In the genomic region with DNA sequence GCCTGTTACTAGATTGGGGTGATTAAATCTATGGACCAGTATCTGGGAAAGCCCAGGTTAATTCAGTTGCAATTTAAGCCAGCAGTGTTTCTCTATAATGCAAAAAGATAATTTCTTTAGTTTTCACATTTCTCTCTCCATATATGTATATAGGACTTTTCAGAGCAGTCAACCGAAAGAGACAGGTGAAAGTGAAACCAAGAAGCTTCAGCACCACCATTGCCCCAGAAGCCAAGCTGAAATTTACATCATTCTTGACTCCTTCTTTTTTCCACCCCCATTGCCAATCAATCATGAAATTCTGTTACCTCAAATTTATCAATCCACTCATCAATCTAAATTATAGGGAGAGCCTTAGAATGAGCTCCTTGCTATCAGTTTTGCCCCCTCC, we compare ENCODE assay signal across 7 cellular contexts. TPM values are rescaled to one million over a fixed set of nuclear protein-coding genes. Genes with fewer than 3 reads are reported as not detected.
A peak's percentile ranks its signal among the peaks of the same experiment; 100 is the strongest.
DNase-seq lines count a peak whose midpoint lies in the region; ATAC-seq and TF ChIP-seq lines count a peak whose summit lies in the region.

No MANE protein-coding gene starts in this region.

- H3K27me3 ChIP-seq in PC-9 (ENCODE audit: insufficient read depth, low read depth) (peaks cover 14% of the 10 kb centered on the region), hepatocyte (peaks cover 25% of the 10 kb centered on the region), transverse colon (peaks cover 42% of the 10 kb centered on the region)

- H3K36me3 ChIP-seq in PC-9 (ENCODE audit: low read depth), result no peaks in the 10 kb centered on the region
- H3K36me3 ChIP-seq in hepatocyte (replicated peaks; ENCODE audit: insufficient read depth, low read depth), result no peaks in the 10 kb centered on the region
- H3K36me3 ChIP-seq in transverse colon, result no peaks in the 10 kb centered on the region

- DNase-seq in PC-9 (no peak), hepatocyte (ENCODE audit: low spot score) (no peak), transverse colon (no peak), occipital lobe (lab: John Stamatoyannopoulos, UW) (no peak)
- DNase-seq in stimulated activated CD4-positive, alpha-beta T cell treated with anti-CD3 and anti-CD28 coated beads, Interleukin-4, amount 100 ng/mL, for 1 hour, result no peak

- CTCF ChIA-PET in PC-9 (lab: Charles Lee), result no interaction called here

- H4K20me1 ChIP-seq in PC-9 (ENCODE audit: insufficient read depth), result no peaks in the 10 kb centered on the region
- no peaks in the 10 kb centered on the region for H4K20me1 ChIP-seq in hepatocyte (ENCODE audit: insufficient read depth, poor library complexity, severe bottlenecking)

- H3K9me3 ChIP-seq in PC-9 (ENCODE audit: insufficient read depth, low read depth), result no peaks in the 10 kb centered on the region
- H3K9me3 ChIP-seq in hepatocyte (ENCODE audit: low read depth), result no peaks in the 10 kb centered on the region
- H3K9me3 ChIP-seq in transverse colon, result no peaks in the 10 kb centered on the region

- H3K4me3 ChIP-seq in PC-9 (peak overlapping the region; percentile 52; the same call in 1 of the 2 replicates), hepatocyte (no peak overlapping the region), transverse colon (peak overlapping the region in 3 of 4 donors; percentile 33 to 59 (median 41))

- no peak for TF ChIP-seq EP300 in transverse colon (IDR thresholded peaks at IDR 0.05; ENCODE audit: low read depth)

- POLR2A ChIA-PET in PC-9 (lab: Charles Lee; ENCODE audit: unreplicated experiment), result no interaction called here

- no TSS peak for BruUV-seq in PC-9 (replicated peaks; lab: Mats Ljungman, UMichigan)

- no peaks in the 10 kb centered on the region for H3K9me2 ChIP-seq in PC-9 (ENCODE audit: insufficient read depth)
- H3K9me2 ChIP-seq in hepatocyte (replicated peaks; ENCODE audit: insufficient read depth), result no peaks in the 10 kb centered on the region

- H3K79me2 ChIP-seq in PC-9 (ENCODE audit: low read depth) (no peaks in the 10 kb centered on the region), hepatocyte (no peaks in the 10 kb centered on the region)

- no peak overlapping the region for H3K27ac ChIP-seq in PC-9
- no peak overlapping the region for H3K27ac ChIP-seq in hepatocyte
- H3K27ac ChIP-seq in transverse colon, result no peak overlapping the region

- TF ChIP-seq POLR2A in transverse colon (IDR thresholded peaks at IDR 0.05), result no peak

- 0 out of 2 replicates have a peak overlapping the region, but pooled peaks have one; percentile 73 for H2AFZ ChIP-seq in PC-9
- H2AFZ ChIP-seq in hepatocyte, result no peak overlapping the region

- WGBS in hepatocyte (ENCODE audit: low lambda C conversion rate, missing lambda C conversion rate), result 48% methylated on average over 1 of the region's 1 CpG
- 10 to 15% methylated on average over 1 of the region's 1 CpG for WGBS in transverse colon (ENCODE audit: low coverage in 1 of 2), 2 donors

- H3K4me2 ChIP-seq in PC-9 (peak overlapping the region; percentile 85), hepatocyte (peak overlapping the region; percentile 98)

- in situ Hi-C loops in transverse colon (cut with MboI; ENCODE audit: low pct_ligation_motif_present in 1 of 4, low pct_unique_long_range_greater_than_20kb in 1 of 4, low sequenced_read_pairs in 3 of 4), result no loop called here

- intact Hi-C loops in PC-9 (cut with micrococcal nuclease; ENCODE audit: unreplicated experiment) (no loop called here), transverse colon (cut with DNase I; ENCODE audit: low total_unique reads) (no loop called here)

- ATAC-seq in GM18868 (IDR thresholded peaks at IDR 0.05; ENCODE audit: unreplicated experiment), result peak; percentile 67
- ATAC-seq in HG02610 (IDR thresholded peaks at IDR 0.05; ENCODE audit: unreplicated experiment), result peak; percentile 58

- TF ChIP-seq CTCF in PC-9 (conservative IDR thresholded peaks at IDR 0.05), result no peak
- no peak for TF ChIP-seq CTCF in hepatocyte (IDR thresholded peaks at IDR 0.05; ENCODE audit: poor library complexity)
- no peak for TF ChIP-seq CTCF in transverse colon (IDR thresholded peaks at IDR 0.05)

- H3K4me1 ChIP-seq in PC-9 (replicated peaks; ENCODE audit: insufficient read depth) (no peaks in the 10 kb centered on the region; the same call in 1 of the 2 replicates), hepatocyte (ENCODE audit: insufficient read depth) (peaks cover 23% of the 10 kb centered on the region), transverse colon (peaks cover 24 to 43% (median 39%) of the 10 kb centered on the region in 4 donors)

- H3F3A ChIP-seq in PC-9 (ENCODE audit: insufficient read depth, low read depth), result no peaks in the 10 kb centered on the region

RNA-seq across cellular contexts. Expression of a gene that starts 2.8 kb away (rescaled TPM):
- not detected in 2 replicates for total RNA-seq in PC-9 (2021)
- total RNA-seq in hepatocyte, result 33.8 and 38.3 TPM in 2 replicates
- polyA plus RNA-seq in hepatocyte, result 8.1 and 9.7 TPM in 2 replicates
- total RNA-seq in transverse colon, result not detected
- 0.16 TPM for total RNA-seq in occipital lobe

Comparison
In these comparisons a context has a peak if more than half of its experiments do, and no peak if none do; other contexts are left out.
1. RNA of a gene that starts 2.8 kb away (total RNA-seq): 33.8 to 38.3 TPM in hepatocyte; 0.16 TPM in occipital lobe (single experiment), not detected in PC-9 and not detected in transverse colon; every median in the first group is over 10 times any median in the second.